In genomic region chr2:192157776-192158175, GRCh38 we compare ENCODE assay signal across 29 cellular contexts. TPM values are rescaled to one million over a fixed set of nuclear protein-coding genes. Genes with fewer than 3 reads are reported as not detected.
"Had no signal": no experiment of that assay in that cellular context is flagged by ENCODE, and none has a peak within 500 bp of the region (broad histone marks: within the 10 kb centered on the region; RNA-seq: fewer than 3 reads in every experiment).

No MANE protein-coding gene starts in this region.

- H3K4me3 Mint-ChIP-seq: mesothelial cell of epicardium; naive thymus-derived CD4-positive, alpha-beta T cell; natural killer cell treated with Interleukin-12 subunit alpha and Interleukin-12 subunit beta and Interleukin-15 and Interleukin-18, amount 100 ng/mL, for 72 hours; stimulated activated naive B cell treated with anti-CD40 and anti-IgM and Interleukin-4, amounts not matched to agents 10 μg/mL and 1 μg/mL and 100 μg/mL, for 72 hours had no signal

- DNase-seq: islet precursor cell; left ventricle myocardium inferior; mesendoderm; naive thymus-derived CD4-positive, alpha-beta T cell; ovary; right lobe of liver; stimulated activated CD4-positive, alpha-beta T cell treated with anti-CD3 and anti-CD28 coated beads, Interleukin-12 subunit alpha, Interleukin-12 subunit beta, amount 100 ng/mL, for 4 hours; stimulated activated CD4-positive, alpha-beta T cell treated with anti-CD3 and anti-CD28 coated beads, Interleukin-15, amount 100 ng/mL, for 24 hours; stimulated activated CD4-positive, alpha-beta T cell treated with anti-CD3 and anti-CD28 coated beads, Interleukin-2, amount 100 ng/mL, for 24 hours; stimulated activated CD4-positive, alpha-beta T cell treated with anti-CD3 and anti-CD28 coated beads, Interleukin-4, amount 100 ng/mL, for 1 hour; stimulated activated naive B cell treated with anti-CD40 and anti-IgM and Interleukin-4, amounts not matched to agents 10 μg/mL and 1 μg/mL and 100 μg/mL, for 72 hours; stimulated activated naive CD8-positive, alpha-beta T cell treated with anti-CD3 and anti-CD28 coated beads, Interleukin-15, Interleukin-2, amounts not matched to agents 100 U/mL and 50 U/mL, for 24 hours; stomach; testis; thyroid gland; transverse colon; upper lobe of left lung had no signal

- H3K9me3 Mint-ChIP-seq: mesothelial cell of epicardium; naive thymus-derived CD4-positive, alpha-beta T cell; natural killer cell treated with Interleukin-12 subunit alpha and Interleukin-12 subunit beta and Interleukin-15 and Interleukin-18, amount 100 ng/mL, for 72 hours; stimulated activated naive B cell treated with anti-CD40 and anti-IgM and Interleukin-4, amounts not matched to agents 10 μg/mL and 1 μg/mL and 100 μg/mL, for 72 hours had no signal

- H3K27me3 ChIP-seq: hepatocyte, ovary, right atrium auricular region, right lobe of liver, stomach, testis, thyroid gland, transverse colon, upper lobe of left lung, vagina had no signal

- H3K9me3 ChIP-seq: left ventricle myocardium inferior, ovary, right atrium auricular region, right lobe of liver, stomach, testis, thyroid gland, transverse colon, upper lobe of left lung, vagina had no signal

- H3K27me3 Mint-ChIP-seq: progenitor cell of endocrine pancreas; stimulated activated naive B cell treated with anti-CD40 and anti-IgM and Interleukin-4, amounts not matched to agents 10 μg/mL and 1 μg/mL and 100 μg/mL, for 72 hours had no signal

- H3K27ac Mint-ChIP-seq: mesothelial cell of epicardium; naive thymus-derived CD4-positive, alpha-beta T cell; natural killer cell treated with Interleukin-12 subunit alpha and Interleukin-12 subunit beta and Interleukin-15 and Interleukin-18, amount 100 ng/mL, for 72 hours; progenitor cell of endocrine pancreas; stimulated activated naive B cell treated with anti-CD40 and anti-IgM and Interleukin-4, amounts not matched to agents 10 μg/mL and 1 μg/mL and 100 μg/mL, for 72 hours had no signal

- H3K36me3 ChIP-seq: left ventricle myocardium inferior, ovary, right atrium auricular region, right lobe of liver, stomach, thyroid gland, transverse colon, upper lobe of left lung, vagina had no signal

- H3K4me3 ChIP-seq: hepatocyte, left ventricle myocardium inferior, lung, ovary, right atrium auricular region, right lobe of liver, skin epidermis, stomach, testis, thyroid gland, transverse colon, upper lobe of left lung, vagina had no signal

- H3K4me1 ChIP-seq: right lobe of liver had no signal

- H3K27ac ChIP-seq: hepatocyte, left ventricle myocardium inferior, ovary, right atrium auricular region, right lobe of liver, skin epidermis, stomach, testis, thyroid gland, transverse colon, upper lobe of left lung, vagina had no signal

- H3K36me3 Mint-ChIP-seq: mesothelial cell of epicardium; naive thymus-derived CD4-positive, alpha-beta T cell; natural killer cell treated with Interleukin-12 subunit alpha and Interleukin-12 subunit beta and Interleukin-15 and Interleukin-18, amount 100 ng/mL, for 72 hours; stimulated activated naive B cell treated with anti-CD40 and anti-IgM and Interleukin-4, amounts not matched to agents 10 μg/mL and 1 μg/mL and 100 μg/mL, for 72 hours had no signal

RNA-seq across cellular contexts. Expression of gene TMEFF2, which starts 37.0 kb away (rescaled TPM):
- total RNA-seq: kidney epithelial cell; mononuclear cell; naive thymus-derived CD4-positive, alpha-beta T cell; natural killer cell treated with Interleukin-12 subunit alpha and Interleukin-12 subunit beta and Interleukin-15 and Interleukin-18, amount 100 ng/mL, for 72 hours; pulmonary artery endothelial cell; renal cortical epithelial cell; right lobe of liver; vagina had no signal
